16 cellular contexts compared by ENCODE assay signal in the genomic region with DNA sequence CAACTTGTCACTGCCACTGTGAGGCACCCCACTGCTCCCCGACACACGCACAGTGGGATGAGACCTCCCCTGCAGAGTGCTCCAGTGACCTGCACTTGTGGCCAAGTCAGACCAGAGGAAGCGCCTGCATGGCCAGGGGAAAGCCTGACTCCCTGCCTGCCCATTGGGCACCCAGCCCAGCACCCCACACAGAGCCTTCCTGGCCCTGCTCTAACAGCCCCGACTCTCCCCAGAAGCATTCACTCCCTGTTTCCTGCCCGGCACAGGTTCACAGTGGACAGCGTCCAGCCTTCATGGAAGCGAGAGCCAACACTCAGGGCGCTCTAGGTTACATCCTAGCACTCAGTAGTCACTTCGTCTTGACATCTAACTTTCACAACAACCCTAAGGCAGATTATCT. TPM values are rescaled to one million over a fixed set of nuclear protein-coding genes. Genes with fewer than 3 reads are reported as not detected.
DNase-seq lines count a peak whose midpoint lies in the region; ATAC-seq lines count a peak whose summit lies in the region.
"Had no signal": no experiment of that assay in that cellular context is flagged by ENCODE, and none has a peak within 500 bp of the region (broad histone marks: within the 10 kb centered on the region; RNA-seq: fewer than 3 reads in every experiment).

No MANE protein-coding gene starts in this region.

- no peaks in the 10 kb centered on the region for H3K9me3 ChIP-seq in BLaER1 treated with 17β-estradiol and CSF1 and Interleukin-3, amounts not matched to agents 10 nM and 100 nM (replicated peaks in 1 of 11)
- H3K9me3 ChIP-seq in MG63: no peaks in the 10 kb centered on the region
- H3K9me3 ChIP-seq: SJCRH30 had no signal

- peak; percentile 9 to 13 for ATAC-seq in left cardiac atrium
- ATAC-seq: Panc1 had no signal

- H3K4me2 ChIP-seq in BLaER1 treated with 17β-estradiol and CSF1 and Interleukin-3, amounts not matched to agents 10 nM and 100 nM: peak overlapping the region; percentile 51 to 90 (median 80); a peak in 21 of 22 replicates

- peak overlapping the region in 2 of 11 experiments; percentile 21 to 24; a peak in 1 of 22 replicates for H3K9ac ChIP-seq in BLaER1 treated with 17β-estradiol and CSF1 and Interleukin-3, amounts not matched to agents 10 nM and 100 nM
- no peak overlapping the region for H3K9ac ChIP-seq in rectal smooth muscle tissue (ENCODE audit: low read length)

- intact Hi-C loops in left cardiac atrium (cut with DNase I): loop anchor here in 1 of 2 donors (5.0 kb wide), 1 partner anchor 35 kb away; no protein-coding TSS in a partner anchor

- DNase-seq in cerebellum (ENCODE audit: low spot score) (peak; percentile 52), left cardiac atrium (no peak), CD1c-positive myeloid dendritic cell (ENCODE audit: extremely low spot score) (no peak), nucleus accumbens (lab: John Stamatoyannopoulos, UW) (no peak), MG63 (no peak), SHP77 treated with DMSO at 0.1 percent for 48 hours (lab: John Stamatoyannopoulos, UW) (no peak)
- DNase-seq: CD4-positive, CD25-positive, alpha-beta regulatory T cell; DMS53; HCEC 1CT; NCI-H1092 treated with DMSO at 0.1 percent for 48 hours; NCI-H1694; NCI-H82; SJCRH30 had no signal

- H3K4me1 ChIP-seq in BLaER1 treated with 17β-estradiol and CSF1 and Interleukin-3, amounts not matched to agents 10 nM and 100 nM: peaks cover 12 to 85% (median 56%) of the 10 kb centered on the region in 10 experiments
- H3K4me1 ChIP-seq in rectal smooth muscle tissue (ENCODE audit: control insufficient read depth, insufficient read depth, low read length): peaks cover 44% of the 10 kb centered on the region

- 0 out of 20 replicates have a peak overlapping the region, but pooled peaks of 1 of the 10 experiments have one; percentile 1 for H3K4me3 ChIP-seq in BLaER1 treated with 17β-estradiol and CSF1 and Interleukin-3, amounts not matched to agents 10 nM and 100 nM
- H3K4me3 ChIP-seq in rectal smooth muscle tissue (ENCODE audit: low read length): no peak overlapping the region
- H3K4me3 ChIP-seq in MG63: no peak overlapping the region
- H3K4me3 ChIP-seq: SJCRH30 had no signal

- H3K27ac ChIP-seq in BLaER1 treated with 17β-estradiol and CSF1 and Interleukin-3, amounts not matched to agents 10 nM and 100 nM: no peak overlapping the region
- H3K27ac ChIP-seq in rectal smooth muscle tissue (ENCODE audit: low read depth, low read length): peak overlapping the region; percentile 90
- H3K27ac ChIP-seq: SJCRH30 had no signal

- no peaks in the 10 kb centered on the region for H3K36me3 ChIP-seq in BLaER1 treated with 17β-estradiol and CSF1 and Interleukin-3, amounts not matched to agents 10 nM and 100 nM
- H3K36me3 ChIP-seq in rectal smooth muscle tissue (ENCODE audit: control insufficient read depth, insufficient read depth, low read length) (peaks cover 2% of the 10 kb centered on the region), MG63 (no peaks in the 10 kb centered on the region)
- H3K36me3 ChIP-seq: SJCRH30 had no signal

- peaks cover 0 to 7% (median 0%) of the 10 kb centered on the region in 11 experiments; a peak in 3 of 22 replicates for H3K27me3 ChIP-seq in BLaER1 treated with 17β-estradiol and CSF1 and Interleukin-3, amounts not matched to agents 10 nM and 100 nM
- H3K27me3 ChIP-seq in rectal smooth muscle tissue (ENCODE audit: control insufficient read depth, insufficient read depth, low read length) (no peaks in the 10 kb centered on the region), MG63 (no peaks in the 10 kb centered on the region)
- H3K27me3 ChIP-seq: SJCRH30 had no signal

- H4K20me1 ChIP-seq in BLaER1 treated with 17β-estradiol and CSF1 and Interleukin-3, amounts not matched to agents 10 nM and 100 nM: no peaks in the 10 kb centered on the region

RNA-seq across cellular contexts. Expression of a gene that starts 27.8 kb away (rescaled TPM):
- total RNA-seq in cerebellum (0.27 TPM), left cardiac atrium (100 to 1,000 TPM; 312 to 403 TPM)
- total RNA-seq in MG63 (2014; rRNA removed; shearing (Covaris generic); ENCODE audit: low replicate concordance): not detected in 2 replicates

Comparison
In these comparisons a context has a peak if more than half of its experiments do, and no peak if none do; other contexts are left out.
1. RNA of a gene that starts 27.8 kb away (total RNA-seq): 312 to 403 TPM in left cardiac atrium; 0.27 TPM in cerebellum (single experiment) and not detected in MG63; every median in the first group is over 100 times any median in the second.